21 cellular contexts compared by ENCODE assay signal in genomic region chr13:92407858-92408257, GRCh38.
"Had no signal": no experiment of that assay in that cellular context is flagged by ENCODE, and none has a peak within 500 bp of the region (broad histone marks: within the 10 kb centered on the region; RNA-seq: fewer than 3 reads in every experiment).

No MANE protein-coding gene starts in this region.

- H3K79me2 ChIP-seq: parathyroid adenoma had no signal

- H3K9me3 ChIP-seq: lower lobe of right lung, right lobe of liver, suprapubic skin, transverse colon, upper lobe of right lung, uterus had no signal

- ATAC-seq: effector memory CD8-positive, alpha-beta T cell; left ventricle myocardium superior; lower lobe of right lung; natural killer cell; right lobe of liver; stimulated activated naive B cell treated with anti-CD40 and anti-IgM and Interleukin-4, amounts not matched to agents 10 μg/mL and 1 μg/mL and 100 μg/mL, for 72 hours; upper lobe of right lung had no signal

- H3K27me3 ChIP-seq: right lobe of liver, suprapubic skin, transverse colon, upper lobe of right lung, uterus had no signal

- H3K9ac ChIP-seq: parathyroid adenoma had no signal

- H3K4me3 Mint-ChIP-seq: effector memory CD8-positive, alpha-beta T cell; immature natural killer cell; natural killer cell; neural crest cell; stimulated activated naive B cell treated with anti-CD40 and anti-IgM and Interleukin-4, amounts not matched to agents 10 μg/mL and 1 μg/mL and 100 μg/mL, for 72 hours; stimulated activated naive CD8-positive, alpha-beta T cell treated with anti-CD3 and anti-CD28 coated beads, Interleukin-15, Interleukin-2, amounts not matched to agents 100 ng/mL and 50 ng/mL, for 24 hours had no signal

- H3K27me3 Mint-ChIP-seq: effector memory CD8-positive, alpha-beta T cell; progenitor cell of endocrine pancreas; stimulated activated naive B cell treated with anti-CD40 and anti-IgM and Interleukin-4, amounts not matched to agents 10 μg/mL and 1 μg/mL and 100 μg/mL, for 72 hours; stimulated activated naive CD8-positive, alpha-beta T cell treated with anti-CD3 and anti-CD28 coated beads, Interleukin-15, Interleukin-2, amounts not matched to agents 100 ng/mL and 50 ng/mL, for 24 hours had no signal

- DNase-seq: cortex of kidney; effector memory CD8-positive, alpha-beta T cell; head of caudate nucleus; immature natural killer cell; islet precursor cell; left ventricle myocardium superior; lower lobe of right lung; natural killer cell; right lobe of liver; small intestine; stimulated activated CD4-positive, alpha-beta T cell treated with anti-CD3 and anti-CD28 coated beads, Interleukin-15, amount 100 ng/mL, for 24 hours; stimulated activated CD4-positive, alpha-beta T cell treated with anti-CD3 and anti-CD28 coated beads, Interleukin-2, amount 100 ng/mL, for 48 hours; stimulated activated naive B cell treated with anti-CD40 and anti-IgM and Interleukin-4, amounts not matched to agents 10 μg/mL and 1 μg/mL and 100 μg/mL, for 72 hours; transverse colon; upper lobe of right lung; uterus had no signal

- H3K27ac ChIP-seq: lower lobe of right lung, parathyroid adenoma, right lobe of liver, suprapubic skin, transverse colon, upper lobe of right lung, uterus had no signal

- H3K27ac Mint-ChIP-seq: effector memory CD8-positive, alpha-beta T cell; immature natural killer cell; natural killer cell; progenitor cell of endocrine pancreas; stimulated activated naive B cell treated with anti-CD40 and anti-IgM and Interleukin-4, amounts not matched to agents 10 μg/mL and 1 μg/mL and 100 μg/mL, for 72 hours; stimulated activated naive CD8-positive, alpha-beta T cell treated with anti-CD3 and anti-CD28 coated beads, Interleukin-15, Interleukin-2, amounts not matched to agents 100 ng/mL and 50 ng/mL, for 24 hours had no signal

- H3K36me3 ChIP-seq: lower lobe of right lung, right lobe of liver, suprapubic skin, transverse colon, upper lobe of right lung, uterus had no signal

- H3K4me3 ChIP-seq: lower lobe of right lung, right lobe of liver, suprapubic skin, transverse colon, upper lobe of right lung, uterus had no signal

- H2AFZ ChIP-seq: parathyroid adenoma had no signal

- H3K9me3 Mint-ChIP-seq: neural crest cell had no signal

- H3K4me1 Mint-ChIP-seq: immature natural killer cell; natural killer cell; neural crest cell; stimulated activated naive B cell treated with anti-CD40 and anti-IgM and Interleukin-4, amounts not matched to agents 10 μg/mL and 1 μg/mL and 100 μg/mL, for 72 hours had no signal

- H3K36me3 Mint-ChIP-seq: immature natural killer cell; natural killer cell; stimulated activated naive B cell treated with anti-CD40 and anti-IgM and Interleukin-4, amounts not matched to agents 10 μg/mL and 1 μg/mL and 100 μg/mL, for 72 hours had no signal

- H3K4me1 ChIP-seq: lower lobe of right lung, parathyroid adenoma, right lobe of liver, suprapubic skin, transverse colon, upper lobe of right lung, uterus had no signal
